Comparison of ENCODE assay signal across 11 cellular contexts in genomic region chr1:165910764-165911421, GRCh38.
A peak's percentile ranks its signal among the peaks of the same experiment; 100 is the strongest.
DNase-seq lines count a peak whose midpoint lies in the region; ATAC-seq and TF ChIP-seq lines count a peak whose summit lies in the region.
"Had no signal": no experiment of that assay in that cellular context is flagged by ENCODE, and none has a peak within 500 bp of the region (broad histone marks: within the 10 kb centered on the region; RNA-seq: fewer than 3 reads in every experiment).

No MANE protein-coding gene starts in this region.

- no peak for TF ChIP-seq CTCF in VCaP (conservative IDR thresholded peaks at IDR 0.05)
- no peak for TF ChIP-seq CTCF in gastroesophageal sphincter (IDR thresholded peaks at IDR 0.05)
- no peak for TF ChIP-seq CTCF in type B pancreatic cell (conservative IDR thresholded peaks at IDR 0.05)

- no peaks in the 10 kb centered on the region for H3K9me3 ChIP-seq in gastroesophageal sphincter
- no peaks in the 10 kb centered on the region for H3K9me3 ChIP-seq in muscle layer of duodenum (ENCODE audit: control insufficient read depth in 1 of 2, low read length in 2 of 2)

- no peaks in the 10 kb centered on the region for H3K9me3 Mint-ChIP-seq in type B pancreatic cell
- H3K9me3 Mint-ChIP-seq: CD8-positive, alpha-beta memory T cell had no signal

- peaks cover 10% of the 10 kb centered on the region for H3K36me3 Mint-ChIP-seq in type B pancreatic cell

- H3K27ac Mint-ChIP-seq in type B pancreatic cell: peak overlapping the region; percentile 64

- no peak for TF ChIP-seq POLR2A in gastroesophageal sphincter (IDR thresholded peaks at IDR 0.05)
- TF ChIP-seq POLR2A in GM18505 (IDR thresholded peaks at IDR 0.05; ENCODE audit: borderline replicate concordance, extremely low read depth, insufficient read depth, insufficient read length): no peak

- H3K4me1 ChIP-seq in gastroesophageal sphincter (peaks cover 0 to 12% (median 4%) of the 10 kb centered on the region in 3 donors), muscle layer of duodenum (ENCODE audit: control insufficient read depth in 1 of 2, insufficient read depth in 2 of 2, low read length in 2 of 2) (no peaks in the 10 kb centered on the region)

- no peak overlapping the region for H3K4me3 Mint-ChIP-seq in type B pancreatic cell
- H3K4me3 Mint-ChIP-seq: CD8-positive, alpha-beta memory T cell had no signal

- H3K36me3 ChIP-seq in gastroesophageal sphincter (peaks cover 0 to 44% of the 10 kb centered on the region in 2 donors), muscle layer of duodenum (ENCODE audit: control insufficient read depth in 1 of 2, insufficient read depth in 2 of 2, low read length in 2 of 2) (peaks cover 7 to 19% of the 10 kb centered on the region in 2 donors)

- H3K4me3 ChIP-seq in gastroesophageal sphincter (no peak overlapping the region), muscle layer of duodenum (ENCODE audit: low read depth in 1 of 2, low read length in 2 of 2) (no peak overlapping the region)

- H3K27me3 ChIP-seq in gastroesophageal sphincter (no peaks in the 10 kb centered on the region), muscle layer of duodenum (ENCODE audit: low read depth, low read length) (no peaks in the 10 kb centered on the region)

- no peaks in the 10 kb centered on the region for H3K4me1 Mint-ChIP-seq in type B pancreatic cell (ENCODE audit: unreplicated experiment)

- 47 to 53% methylated on average over 3 to 11 of the region's 14 CpGs for WGBS in gastroesophageal sphincter (ENCODE audit: low coverage in 1 of 2), 2 donors

- 0 out of 2 replicates have a peak overlapping the region, but pooled peaks have one; percentile 5 for H3K27ac ChIP-seq in VCaP
- peak overlapping the region in 3 of 4 donors; percentile 11 to 33 (median 30) for H3K27ac ChIP-seq in gastroesophageal sphincter
- peak overlapping the region; percentile 10 for H3K27ac ChIP-seq in muscle layer of duodenum (ENCODE audit: low read length)

- ATAC-seq in gastroesophageal sphincter (peak; percentile 70), HG02759 (IDR thresholded peaks at IDR 0.05; ENCODE audit: unreplicated experiment) (no peak), GM18505 (IDR thresholded peaks at IDR 0.05; ENCODE audit: unreplicated experiment) (no peak)

- DNase-seq in type B pancreatic cell (ENCODE audit: extremely low spot score, unreplicated experiment) (no peak), NCI-H1417 treated with DMSO at 0.1 percent for 48 hours (lab: John Stamatoyannopoulos, UW) (no peak)
- DNase-seq: activated CD4-positive, alpha-beta T cell treated with anti-CD3 and anti-CD28 coated beads, Interleukin-2, amount 50 U/mL, for 4 hours; CD8-positive, alpha-beta memory T cell; cerebellar nuclear complex; NCI-H146 had no signal

- TF ChIP-seq EP300 in gastroesophageal sphincter (IDR thresholded peaks at IDR 0.05): no peak

- no peaks in the 10 kb centered on the region for H3K27me3 Mint-ChIP-seq in type B pancreatic cell
- H3K27me3 Mint-ChIP-seq: CD8-positive, alpha-beta memory T cell had no signal
